Comparison of ENCODE assay signal across 17 cellular contexts in genomic region chr12:85985996-85986395, GRCh38.
"Had no signal": no experiment of that assay in that cellular context is flagged by ENCODE, and none has a peak within 500 bp of the region (broad histone marks: within the 10 kb centered on the region; RNA-seq: fewer than 3 reads in every experiment).

No MANE protein-coding gene starts in this region.

- ATAC-seq: activated CD4-positive, CD25-positive, alpha-beta regulatory T cell treated with anti-CD3 and anti-CD28 coated beads, Interleukin-2, amount 50 U/mL, for 24 hours; activated naive CD8-positive, alpha-beta T cell treated with anti-CD3 and anti-CD28 coated beads, Interleukin-2, amount 50 U/mL, for 24 hours; left ventricle myocardium superior; right cardiac atrium had no signal

- DNase-seq: activated CD4-positive, alpha-beta T cell treated with anti-CD3 and anti-CD28 coated beads, Interleukin-2, amount 50 U/mL, for 1 hour; activated naive CD4-positive, alpha-beta T cell treated with anti-CD3 and anti-CD28 coated beads for 36 hours; activated naive CD8-positive, alpha-beta T cell treated with anti-CD3 and anti-CD28 coated beads, Interleukin-2, amount 50 U/mL, for 24 hours; aorta; cerebellar nuclear complex; effector CD8-positive, alpha-beta T cell; foreskin fibroblast; hippocampal formation; left ventricle myocardium superior; nucleus accumbens; right cardiac atrium; stimulated activated CD4-positive, alpha-beta T cell treated with anti-CD3 and anti-CD28 coated beads, Interleukin-15, amount 100 ng/mL, for 24 hours; stimulated activated CD4-positive, alpha-beta T cell treated with anti-CD3 and anti-CD28 coated beads, Interleukin-4, amount 100 ng/mL, for 1 hour; stimulated activated naive CD4-positive, alpha-beta T cell; uterus had no signal

- FAIRE-seq: endothelial cell of umbilical vein had no signal
